ENCODE assay signal across 27 cellular contexts in the genomic region with DNA sequence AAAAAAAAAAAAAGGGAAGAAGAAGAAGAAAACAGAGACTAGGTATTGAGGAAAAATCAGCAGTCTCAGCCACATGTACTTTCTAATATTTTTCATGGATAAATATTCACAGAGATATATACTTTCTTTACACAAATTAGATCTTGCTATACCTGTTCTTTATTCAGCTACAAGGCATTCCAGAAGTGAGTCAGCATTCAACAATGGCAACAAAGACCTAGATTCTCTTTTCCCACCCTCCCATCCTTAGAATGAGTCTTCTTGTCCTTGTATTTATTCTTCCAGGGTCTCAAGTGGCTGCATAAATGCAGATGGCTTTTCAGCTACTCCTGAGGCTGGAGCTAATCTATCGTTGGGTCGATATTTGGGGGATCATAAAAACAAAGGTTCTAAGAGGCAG.
"Had no signal": no experiment of that assay in that cellular context is flagged by ENCODE, and none has a peak within 500 bp of the region (broad histone marks: within the 10 kb centered on the region; RNA-seq: fewer than 3 reads in every experiment).

No MANE protein-coding gene starts in this region.

- H3K4me3 ChIP-seq: adrenal gland, ascending aorta, heart right ventricle, lower lobe of right lung, ovary, prostate gland, right atrium auricular region, spleen, testis, upper lobe of left lung had no signal

- DNase-seq: activated CD4-positive, alpha-beta T cell treated with anti-CD3 and anti-CD28 coated beads for 1 hour; activated CD4-positive, alpha-beta T cell treated with anti-CD3 and anti-CD28 coated beads, Interleukin-2, amount 50 U/mL, for 1 hour; activated CD8-positive, alpha-beta T cell treated with anti-CD3 and anti-CD28 coated beads, Interleukin-2, amount 10 ng/mL, durations not matched to agents 7 days and 5 days; activated T-cell treated with anti-CD3 and anti-CD28 coated beads, Interleukin-2, amount 50 U/mL, for 1 hour; adrenal gland; brain microvascular endothelial cell; effector memory CD8-positive, alpha-beta T cell; heart right ventricle; islet precursor cell; lower lobe of right lung; naive thymus-derived CD4-positive, alpha-beta T cell; ovary; spleen; stimulated activated CD4-positive, alpha-beta T cell treated with anti-CD3 and anti-CD28 coated beads, Interleukin-4, amount 100 ng/mL, for 1 hour; stimulated activated naive CD4-positive, alpha-beta T cell; T-helper 1 cell; testis; upper lobe of left lung had no signal

- H3K4me1 Mint-ChIP-seq: central memory CD8-positive, alpha-beta T cell; naive thymus-derived CD4-positive, alpha-beta T cell had no signal

- H3K4me1 ChIP-seq: adrenal gland, ascending aorta, lower lobe of right lung, prostate gland, right atrium auricular region, spleen, testis, upper lobe of left lung had no signal

- ATAC-seq: activated CD8-positive, alpha-beta T cell treated with anti-CD3 and anti-CD28 coated beads, Interleukin-2, amount 10 ng/mL, durations not matched to agents 7 days and 5 days; activated naive CD4-positive, alpha-beta T cell treated with anti-CD3 and anti-CD28 coated beads, Interleukin-2, amount 50 U/mL, for 72 hours; effector memory CD8-positive, alpha-beta T cell; heart right ventricle; left lobe of liver; lower lobe of right lung; naive thymus-derived CD4-positive, alpha-beta T cell had no signal

- H3K27me3 ChIP-seq: adrenal gland, ascending aorta, brain microvascular endothelial cell, neutrophil, ovary, right atrium auricular region, spleen, testis, upper lobe of left lung had no signal

- H3K9me3 Mint-ChIP-seq: activated naive CD4-positive, alpha-beta T cell treated with anti-CD3 and anti-CD28 coated beads, Interleukin-2, amount 50 U/mL, for 72 hours; central memory CD8-positive, alpha-beta T cell; effector memory CD8-positive, alpha-beta T cell had no signal

- H3K27ac ChIP-seq: adrenal gland, ascending aorta, brain microvascular endothelial cell, heart right ventricle, lower lobe of right lung, neutrophil, ovary, prostate gland, right atrium auricular region, spleen, testis, upper lobe of left lung had no signal

- FAIRE-seq: colon, endothelial cell of umbilical vein had no signal

- H3K36me3 ChIP-seq: adrenal gland, brain microvascular endothelial cell, heart right ventricle, lower lobe of right lung, neutrophil, ovary, prostate gland, right atrium auricular region, upper lobe of left lung had no signal

- H3K36me3 Mint-ChIP-seq: activated naive CD4-positive, alpha-beta T cell treated with anti-CD3 and anti-CD28 coated beads, Interleukin-2, amount 50 U/mL, for 72 hours had no signal

- H3K9me3 ChIP-seq: adrenal gland, ascending aorta, heart right ventricle, lower lobe of right lung, neutrophil, ovary, prostate gland, right atrium auricular region, spleen, testis, upper lobe of left lung had no signal

- H3K4me3 Mint-ChIP-seq: activated CD8-positive, alpha-beta T cell treated with anti-CD3 and anti-CD28 coated beads, Interleukin-2, amount 10 ng/mL, durations not matched to agents 7 days and 5 days; central memory CD8-positive, alpha-beta T cell; effector memory CD8-positive, alpha-beta T cell; naive thymus-derived CD4-positive, alpha-beta T cell had no signal

- H3K27ac Mint-ChIP-seq: activated CD8-positive, alpha-beta T cell treated with anti-CD3 and anti-CD28 coated beads, Interleukin-2, amount 10 ng/mL, durations not matched to agents 7 days and 5 days; activated naive CD4-positive, alpha-beta T cell treated with anti-CD3 and anti-CD28 coated beads, Interleukin-2, amount 50 U/mL, for 72 hours; effector memory CD8-positive, alpha-beta T cell; naive thymus-derived CD4-positive, alpha-beta T cell had no signal
